Comparison of ENCODE assay signal across 8 cellular contexts in the genomic region with DNA sequence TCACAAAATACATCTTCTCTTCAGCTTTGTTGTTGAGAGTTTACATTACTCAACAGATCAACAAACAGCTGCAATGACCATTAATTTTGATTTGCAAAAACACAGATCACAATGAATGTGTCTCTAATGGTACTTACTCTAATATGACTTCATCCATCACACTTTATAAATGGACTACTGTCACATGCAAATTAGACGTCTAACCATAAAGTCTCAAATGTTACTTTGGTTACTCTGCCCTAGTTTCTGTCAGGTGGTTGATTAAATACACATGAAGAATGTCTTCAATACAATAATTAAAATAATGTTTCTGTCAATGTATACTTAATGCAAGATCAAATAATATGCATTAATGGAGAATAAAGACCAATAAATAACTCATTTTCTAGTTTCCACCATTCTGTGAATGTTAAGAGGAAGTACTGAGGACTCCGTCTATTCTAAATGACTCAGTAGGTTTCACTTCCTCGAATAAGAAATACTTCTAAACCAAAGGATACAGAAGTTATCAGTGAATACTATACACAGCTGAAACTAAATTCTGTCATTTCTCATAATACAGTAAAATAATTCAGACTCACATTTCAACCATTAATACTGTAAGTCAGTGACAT.
DNase-seq lines count a peak whose midpoint lies in the region; ATAC-seq and TF ChIP-seq lines count a peak whose summit lies in the region.

No MANE protein-coding gene starts in this region.

- peak; percentile 44 for DNase-seq in GM10266 (ENCODE audit: extremely low spot score)
- DNase-seq in GM20000 (ENCODE audit: low spot score), result peak; percentile 52
- DNase-seq in activated naive CD8-positive, alpha-beta T cell treated with anti-CD3 and anti-CD28 coated beads, Interleukin-2, amount 50 U/mL, for 24 hours, result no peak
- DNase-seq in NCI-H226, result no peak
- DNase-seq in SW480 (ENCODE audit: low spot score), result no peak
- DNase-seq in cardiac septum (ENCODE audit: low spot score), result no peak
- no peak for DNase-seq in osteoblast (ENCODE audit: insufficient read length, low spot score, missing footprints)

- peaks cover 34% of the 10 kb centered on the region for H3K4me1 Mint-ChIP-seq in activated naive CD8-positive, alpha-beta T cell treated with anti-CD3 and anti-CD28 coated beads, Interleukin-2, amount 50 U/mL, for 24 hours

- H3K27ac ChIP-seq in osteoblast (ENCODE audit: low read depth, low read length), result no peak overlapping the region

- H3K27ac Mint-ChIP-seq in activated naive CD8-positive, alpha-beta T cell treated with anti-CD3 and anti-CD28 coated beads, Interleukin-2, amount 50 U/mL, for 24 hours, result peak overlapping the region; percentile 20

- no peaks in the 10 kb centered on the region for H3K27me3 ChIP-seq in osteoblast (ENCODE audit: insufficient read depth, low read length)

- no peak for TF ChIP-seq CTCF in GM10266 (IDR thresholded peaks at IDR 0.05; ENCODE audit: control insufficient read depth, insufficient read depth, low read depth, missing control alignments)
- no peak for TF ChIP-seq CTCF in GM20000 (IDR thresholded peaks at IDR 0.05; ENCODE audit: extremely low read depth, missing control alignments)
- no peak for TF ChIP-seq CTCF in osteoblast (IDR thresholded peaks at IDR 0.05; ENCODE audit: extremely low read depth, low read depth, low read length)

- no peaks in the 10 kb centered on the region for H3K27me3 Mint-ChIP-seq in activated naive CD8-positive, alpha-beta T cell treated with anti-CD3 and anti-CD28 coated beads, Interleukin-2, amount 50 U/mL, for 24 hours

- H3K4me3 Mint-ChIP-seq in activated naive CD8-positive, alpha-beta T cell treated with anti-CD3 and anti-CD28 coated beads, Interleukin-2, amount 50 U/mL, for 24 hours, result no peak overlapping the region

- H3K9me3 Mint-ChIP-seq in activated naive CD8-positive, alpha-beta T cell treated with anti-CD3 and anti-CD28 coated beads, Interleukin-2, amount 50 U/mL, for 24 hours, result peaks cover 15% of the 10 kb centered on the region

- intact Hi-C loops in cardiac septum (cut with DNase I), result no loop called here

- peaks cover 38% of the 10 kb centered on the region for H3K36me3 ChIP-seq in osteoblast (ENCODE audit: insufficient read depth, low read length)

- peaks cover 8% of the 10 kb centered on the region for H3K79me2 ChIP-seq in osteoblast (ENCODE audit: insufficient read depth, low read length)

- peaks cover 73% of the 10 kb centered on the region for H3K36me3 Mint-ChIP-seq in activated naive CD8-positive, alpha-beta T cell treated with anti-CD3 and anti-CD28 coated beads, Interleukin-2, amount 50 U/mL, for 24 hours (ENCODE audit: low read depth)

- H3K4me1 ChIP-seq in osteoblast (ENCODE audit: insufficient read depth, low read length), result no peaks in the 10 kb centered on the region

- no peak overlapping the region for H3K4me2 ChIP-seq in osteoblast (ENCODE audit: insufficient read depth, low read length)

- peak; percentile 100 for ATAC-seq in HG03439 (IDR thresholded peaks at IDR 0.05; ENCODE audit: unreplicated experiment)
- peak; percentile 84 for ATAC-seq in activated naive CD8-positive, alpha-beta T cell treated with anti-CD3 and anti-CD28 coated beads, Interleukin-2, amount 50 U/mL, for 24 hours

- H4K20me1 ChIP-seq in osteoblast (ENCODE audit: insufficient read depth, low read length), result no peaks in the 10 kb centered on the region

- H2AFZ ChIP-seq in osteoblast (ENCODE audit: low read length), result no peak overlapping the region

- no peaks in the 10 kb centered on the region for H3K9me3 ChIP-seq in osteoblast (ENCODE audit: low read depth, low read length)

- H3K4me3 ChIP-seq in osteoblast (ENCODE audit: insufficient read depth, low read length), result no peak overlapping the region

Comparison
In these comparisons a context has a peak if more than half of its experiments do, and no peak if none do; other contexts are left out.
1. DNase-seq: peak in GM10266 (single experiment) and GM20000 (single experiment); none in activated naive CD8-positive, alpha-beta T cell treated with anti-CD3 and anti-CD28 coated beads, Interleukin-2, amount 50 U/mL, for 24 hours (single experiment), NCI-H226 (single experiment), SW480 (single experiment), cardiac septum (single experiment) and osteoblast (single experiment).